In genomic region chr2:57802243-57802642, GRCh38 we compare ENCODE assay signal across 25 cellular contexts.
"Had no signal": no experiment of that assay in that cellular context is flagged by ENCODE, and none has a peak within 500 bp of the region (broad histone marks: within the 10 kb centered on the region; RNA-seq: fewer than 3 reads in every experiment).

No MANE protein-coding gene starts in this region.

- H3K36me3 ChIP-seq: ascending aorta had no signal

- H3K9ac ChIP-seq: SK-N-SH had no signal

- DNase-seq: activated CD4-positive, alpha-beta T cell treated with anti-CD3 and anti-CD28 coated beads for 48 hours; activated CD4-positive, alpha-beta T cell treated with anti-CD3 and anti-CD28 coated beads, Interleukin-2, amount 50 U/mL, for 4 hours; activated CD4-positive, CD25-positive, alpha-beta regulatory T cell treated with anti-CD3 and anti-CD28 coated beads, Interleukin-2, amount 50 U/mL, for 72 hours; activated CD8-positive, alpha-beta T cell treated with anti-CD3 and anti-CD28 coated beads, Interleukin-2, amount 10 ng/mL, durations not matched to agents 7 days and 5 days; activated effector memory CD4-positive, alpha-beta T cell treated with Interleukin-2 at 50 U/mL for 16 hours; activated naive CD4-positive, alpha-beta T cell; activated T-cell treated with anti-CD3 and anti-CD28 coated beads, Interleukin-2, amount 50 U/mL, for 24 hours; body of pancreas; central memory CD4-positive, alpha-beta T cell; KG1; NCI-H1048; NCI-H1930; NCI-H2107; NCI-H345; NCI-H510A; NCI-H69; PC-9; SK-N-SH; SW 1271 had no signal

- H3K4me2 ChIP-seq: PC-9, SK-N-SH had no signal

- H3K4me1 ChIP-seq: ascending aorta, body of pancreas had no signal

- H3K27me3 Mint-ChIP-seq: activated naive CD4-positive, alpha-beta T cell treated with anti-CD3 and anti-CD28 coated beads, Interleukin-2, amount 50 U/mL, for 24 hours; activated T-cell treated with anti-CD3 and anti-CD28 coated beads, Interleukin-2, amount 50 U/mL, for 24 hours had no signal

- H3K27me3 ChIP-seq: ascending aorta, body of pancreas had no signal

- H3K27ac ChIP-seq: ascending aorta, body of pancreas, PC-9 had no signal

- ATAC-seq: activated CD8-positive, alpha-beta T cell treated with anti-CD3 and anti-CD28 coated beads, Interleukin-2, amount 10 ng/mL, durations not matched to agents 7 days and 5 days; body of pancreas; Right ventricle myocardium inferior; WTC11 had no signal

- H3K27ac Mint-ChIP-seq: activated CD8-positive, alpha-beta T cell treated with anti-CD3 and anti-CD28 coated beads, Interleukin-2, amount 10 ng/mL, durations not matched to agents 7 days and 5 days; activated naive CD4-positive, alpha-beta T cell treated with anti-CD3 and anti-CD28 coated beads, Interleukin-2, amount 50 U/mL, for 24 hours; activated T-cell treated with anti-CD3 and anti-CD28 coated beads, Interleukin-2, amount 50 U/mL, for 24 hours; activated T-helper 1 cell treated with anti-CD3 and anti-CD28 coated beads, Interleukin-12 subunit alpha, Interleukin-12 subunit beta, Interleukin-2, Interleukin-4 antibody, amounts not matched to agents 30 ng/mL and 10 ng/mL and 1 ng/mL, durations not matched to agents 14 hours and 24 hours and 36 hours; T-helper 1 cell treated with Interleukin-12 subunit alpha and Interleukin-12 subunit beta and Interleukin-4 antibody, amounts not matched to agents 30 μg/mL and 1 μg/mL, for 36 hours; WTC11 had no signal

- H3K4me3 ChIP-seq: ascending aorta, body of pancreas, PC-9 had no signal

- H3K4me3 Mint-ChIP-seq: activated CD8-positive, alpha-beta T cell treated with anti-CD3 and anti-CD28 coated beads, Interleukin-2, amount 10 ng/mL, durations not matched to agents 7 days and 5 days; activated naive CD4-positive, alpha-beta T cell treated with anti-CD3 and anti-CD28 coated beads, Interleukin-2, amount 50 U/mL, for 24 hours; activated T-cell treated with anti-CD3 and anti-CD28 coated beads, Interleukin-2, amount 50 U/mL, for 24 hours; activated T-helper 1 cell treated with anti-CD3 and anti-CD28 coated beads, Interleukin-12 subunit alpha, Interleukin-12 subunit beta, Interleukin-2, Interleukin-4 antibody, amounts not matched to agents 30 ng/mL and 10 ng/mL and 1 ng/mL, durations not matched to agents 14 hours and 24 hours and 36 hours; T-helper 1 cell treated with Interleukin-12 subunit alpha and Interleukin-12 subunit beta and Interleukin-4 antibody, amounts not matched to agents 30 μg/mL and 1 μg/mL, for 36 hours; WTC11 had no signal

- H3K36me3 Mint-ChIP-seq: activated naive CD4-positive, alpha-beta T cell treated with anti-CD3 and anti-CD28 coated beads, Interleukin-2, amount 50 U/mL, for 24 hours had no signal

- H3K4me1 Mint-ChIP-seq: activated naive CD4-positive, alpha-beta T cell treated with anti-CD3 and anti-CD28 coated beads, Interleukin-2, amount 50 U/mL, for 24 hours had no signal

- H3K9me3 ChIP-seq: ascending aorta, body of pancreas, SK-N-SH had no signal
